Comparison of ENCODE assay signal across 8 cellular contexts in the genomic region with DNA sequence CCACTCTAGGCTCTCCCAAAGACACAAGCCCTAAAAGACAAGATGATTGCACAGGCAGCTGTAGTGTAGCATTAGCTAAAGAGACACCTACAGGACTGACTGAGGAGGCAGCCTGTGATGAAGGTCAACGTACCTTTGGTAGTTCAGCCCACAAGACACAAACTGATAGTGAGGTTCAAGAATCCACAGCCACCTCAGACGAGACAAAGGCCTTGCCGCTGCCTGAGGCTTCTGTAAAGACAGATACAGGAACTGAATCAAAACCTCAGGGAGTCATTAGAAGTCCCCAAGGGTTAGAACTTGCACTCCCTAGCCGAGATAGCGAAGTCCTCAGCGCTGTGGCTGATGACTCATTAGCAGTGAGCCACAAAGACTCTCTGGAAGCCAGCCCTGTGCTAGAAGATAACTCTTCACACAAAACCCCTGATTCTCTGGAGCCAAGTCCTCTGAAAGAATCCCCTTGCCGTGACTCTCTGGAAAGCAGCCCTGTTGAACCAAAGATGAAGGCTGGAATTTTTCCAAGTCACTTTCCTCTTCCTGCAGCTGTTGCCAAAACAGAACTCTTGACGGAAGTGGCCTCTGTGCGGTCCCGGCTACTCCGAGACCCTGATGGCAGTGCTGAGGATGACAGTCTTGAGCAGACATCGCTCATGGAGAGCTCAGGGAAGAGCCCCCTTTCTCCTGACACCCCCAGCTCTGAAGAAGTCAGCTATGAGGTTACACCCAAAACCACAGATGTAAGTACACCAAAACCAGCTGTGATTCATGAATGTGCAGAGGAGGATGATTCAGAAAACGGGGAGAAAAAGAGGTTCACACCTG.
DNase-seq lines count a peak whose midpoint lies in the region; ATAC-seq and TF ChIP-seq lines count a peak whose summit lies in the region.

No MANE protein-coding gene starts in this region.

- intact Hi-C loops in left ventricle myocardium inferior (cut with micrococcal nuclease) (no loop called here), ovary (cut with DNase I) (no loop called here)

- peak; percentile 99 for ATAC-seq in HG02970 (IDR thresholded peaks at IDR 0.05; ENCODE audit: low FRiP score, unreplicated experiment)

- no peaks in the 10 kb centered on the region for H3K27me3 ChIP-seq in Peyer's patch
- H3K27me3 ChIP-seq in left ventricle myocardium inferior (ENCODE audit: low read depth) = no peaks in the 10 kb centered on the region
- H3K27me3 ChIP-seq in ovary = no peaks in the 10 kb centered on the region

- TF ChIP-seq CTCF in Peyer's patch (IDR thresholded peaks at IDR 0.05) (no peak), left ventricle myocardium inferior (IDR thresholded peaks at IDR 0.05; ENCODE audit: borderline replicate concordance) (peak; percentile 13), ovary (IDR thresholded peaks at IDR 0.05) (no peak)

- peak overlapping the region in 1 of 4 donors; percentile 12 for H3K27ac ChIP-seq in Peyer's patch
- peak overlapping the region; percentile 41 for H3K27ac ChIP-seq in left ventricle myocardium inferior (replicated peaks)
- H3K27ac ChIP-seq in ovary = no peak overlapping the region

- WGBS in ovary, 3 donors = 48 to 68% (median 63%) methylated on average over 13 of the region's 13 CpGs

- TF ChIP-seq POLR2A in Peyer's patch (IDR thresholded peaks at IDR 0.05) (no peak), ovary (IDR thresholded peaks at IDR 0.05) (no peak)

- H3K36me3 ChIP-seq in Peyer's patch (no peaks in the 10 kb centered on the region), left ventricle myocardium inferior (peaks cover 20% of the 10 kb centered on the region), ovary (no peaks in the 10 kb centered on the region)

- DNase-seq in NCI-H1436 (lab: John Stamatoyannopoulos, UW) (peak; percentile 47), NCI-H1436 treated with DMSO at 0.1 percent for 48 hours (lab: John Stamatoyannopoulos, UW) (no peak), Peyer's patch (peak in 2 of 3 donors; percentile 16 to 63), activated T-helper 1 cell treated with Interleukin-2 at 50 U/mL for 16 hours (ENCODE audit: low read depth) (peak; percentile 40), left ventricle myocardium inferior (peak; percentile 22), ovary (no peak)
- peak; percentile 40 to 69 for DNase-seq in stimulated activated CD4-positive, alpha-beta T cell treated with anti-CD3 and anti-CD28 coated beads, Interleukin-4, amount 100 ng/mL, for 48 hours (ENCODE audit: low read depth in 2 of 2)

- no peaks in the 10 kb centered on the region for H3K4me1 ChIP-seq in Peyer's patch
- H3K4me1 ChIP-seq in left ventricle myocardium inferior = peaks cover 14% of the 10 kb centered on the region
- H3K4me1 ChIP-seq in ovary (ENCODE audit: insufficient read depth) = no peaks in the 10 kb centered on the region

- no peak for TF ChIP-seq EP300 in ovary (IDR thresholded peaks at IDR 0.05)

- no peak overlapping the region for H3K4me3 ChIP-seq in Peyer's patch
- H3K4me3 ChIP-seq in left ventricle myocardium inferior = peak overlapping the region; percentile 31
- H3K4me3 ChIP-seq in ovary = no peak overlapping the region

- H3K9me3 ChIP-seq in Peyer's patch (no peaks in the 10 kb centered on the region), left ventricle myocardium inferior (replicated peaks) (no peaks in the 10 kb centered on the region), ovary (no peaks in the 10 kb centered on the region)

Comparison
In these comparisons a context has a peak if more than half of its experiments do, and no peak if none do; other contexts are left out.
1. DNase-seq: peak in NCI-H1436 (single experiment), Peyer's patch (2 of 3), activated T-helper 1 cell treated with Interleukin-2 at 50 U/mL for 16 hours (single experiment), left ventricle myocardium inferior (single experiment) and stimulated activated CD4-positive, alpha-beta T cell treated with anti-CD3 and anti-CD28 coated beads, Interleukin-4, amount 100 ng/mL, for 48 hours (2 of 2); none in NCI-H1436 treated with DMSO at 0.1 percent for 48 hours (single experiment) and ovary (0 of 5).